ENCODE assay signal across 5 cellular contexts in genomic region chrY:23843720-23844119, GRCh38.
DNase-seq lines count a peak whose midpoint lies in the region; ATAC-seq, FAIRE-seq and TF ChIP-seq lines count a peak whose summit lies in the region.
"Not testable (repeated sequence)": the region's sequence is repeated elsewhere in the genome, so short reads cannot be mapped to it uniquely, and the experiment has no call there.

No MANE protein-coding gene starts in this region.

- H3K9me3 ChIP-seq in gastrocnemius medialis, result not testable (repeated sequence)

- FAIRE-seq in GM12891 (lab: Jason Lieb, UNC), result peak; percentile 72

- ATAC-seq in GM18868 (IDR thresholded peaks at IDR 0.05; ENCODE audit: unreplicated experiment), result peak; percentile 77
- ATAC-seq in HG03066 (IDR thresholded peaks at IDR 0.05; ENCODE audit: low read depth, unreplicated experiment), result peak; percentile 76
- peak; percentile 32 to 43 for ATAC-seq in gastrocnemius medialis
- peak; percentile 55 for ATAC-seq in stimulated activated naive CD8-positive, alpha-beta T cell treated with anti-CD3 and anti-CD28 coated beads, Interleukin-15, amount 100 ng/mL, for 72 hours

- not testable (repeated sequence) for H3K27me3 ChIP-seq in gastrocnemius medialis

- not testable (repeated sequence) for H3K27me3 Mint-ChIP-seq in stimulated activated naive CD8-positive, alpha-beta T cell treated with anti-CD3 and anti-CD28 coated beads, Interleukin-15, amount 100 ng/mL, for 72 hours

- intact Hi-C loops in gastrocnemius medialis (cut with DNase I; ENCODE audit: low total_unique reads), result not testable (repeated sequence)

- H3K27ac ChIP-seq in gastrocnemius medialis, result not testable (repeated sequence)

- H3K9me3 Mint-ChIP-seq in stimulated activated naive CD8-positive, alpha-beta T cell treated with anti-CD3 and anti-CD28 coated beads, Interleukin-15, amount 100 ng/mL, for 72 hours, result not testable (repeated sequence)

- not testable (repeated sequence) for TF ChIP-seq POLR2A in GM12891 (IDR thresholded peaks at IDR 0.05; ENCODE audit: low read depth, low read length); gastrocnemius medialis (IDR thresholded peaks at IDR 0.05)

- H3K27ac Mint-ChIP-seq in stimulated activated naive CD8-positive, alpha-beta T cell treated with anti-CD3 and anti-CD28 coated beads, Interleukin-15, amount 100 ng/mL, for 72 hours, result not testable (repeated sequence)

- not testable (repeated sequence) for H3K4me1 Mint-ChIP-seq in stimulated activated naive CD8-positive, alpha-beta T cell treated with anti-CD3 and anti-CD28 coated beads, Interleukin-15, amount 100 ng/mL, for 72 hours

- not testable (repeated sequence) for TF ChIP-seq CTCF in gastrocnemius medialis (IDR thresholded peaks at IDR 0.05 in 4 of 5, conservative IDR thresholded peaks at IDR 0.05 in 1 of 5)

- H3K36me3 ChIP-seq in gastrocnemius medialis, result not testable (repeated sequence)

- not testable (repeated sequence) for H3K4me3 ChIP-seq in gastrocnemius medialis

- in situ Hi-C loops in gastrocnemius medialis (cut with MboI; ENCODE audit: low sequenced_read_pairs in 4 of 4), result not testable (repeated sequence)

- not testable (repeated sequence) for H3K4me1 ChIP-seq in gastrocnemius medialis

- not testable (repeated sequence) for H3K4me3 Mint-ChIP-seq in stimulated activated naive CD8-positive, alpha-beta T cell treated with anti-CD3 and anti-CD28 coated beads, Interleukin-15, amount 100 ng/mL, for 72 hours

- not testable (repeated sequence) for DNase-seq in GM12891 (ENCODE audit: insufficient read length, low spot score); gastrocnemius medialis; stimulated activated naive CD8-positive, alpha-beta T cell treated with anti-CD3 and anti-CD28 coated beads, Interleukin-15, amount 100 ng/mL, for 72 hours
